ENCODE assay signal across 9 cellular contexts in the genomic region with DNA sequence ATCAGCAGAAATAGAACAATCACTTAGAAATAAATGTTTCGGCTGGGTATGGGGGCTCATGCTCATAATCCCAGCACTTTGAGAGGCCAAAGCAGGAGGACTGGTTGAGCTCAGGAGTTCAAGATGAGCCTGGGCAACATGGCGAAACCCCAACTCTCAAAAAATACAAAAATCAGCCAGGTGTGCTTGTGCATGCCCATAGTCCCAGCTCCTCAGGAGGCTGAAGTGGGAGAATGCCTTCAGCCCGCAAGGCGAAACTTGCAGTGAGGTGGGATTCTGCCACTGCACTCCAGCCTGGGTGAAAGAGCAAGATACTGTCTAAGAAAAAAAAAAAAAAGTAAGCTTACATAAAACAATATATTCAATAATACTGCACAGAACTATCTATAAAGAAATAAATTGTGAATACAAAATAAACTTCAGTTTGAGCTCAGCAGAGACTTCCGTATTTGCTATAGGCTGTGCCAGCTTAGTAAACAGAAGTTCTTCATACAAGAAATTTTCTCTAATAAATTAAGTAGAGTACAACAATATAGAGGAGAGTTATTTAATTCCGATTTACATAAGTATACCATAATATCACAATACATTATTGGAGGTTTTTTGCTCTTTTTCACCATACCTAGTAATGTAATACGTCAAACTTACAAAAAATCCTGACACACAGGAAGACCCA. TPM values are rescaled to one million over a fixed set of nuclear protein-coding genes. Genes with fewer than 3 reads are reported as not detected.
A peak's percentile ranks its signal among the peaks of the same experiment; 100 is the strongest.
DNase-seq lines count a peak whose midpoint lies in the region; ATAC-seq, FAIRE-seq and TF ChIP-seq lines count a peak whose summit lies in the region.
"Had no signal": no experiment of that assay in that cellular context is flagged by ENCODE, and none has a peak within 500 bp of the region (broad histone marks: within the 10 kb centered on the region; RNA-seq: fewer than 3 reads in every experiment).

No MANE protein-coding gene starts in this region.

- no peak overlapping the region for H3K9ac ChIP-seq in parathyroid adenoma

- no peak overlapping the region for H3K4me2 ChIP-seq in parathyroid adenoma (ENCODE audit: low read length)

- H3K27ac ChIP-seq in parathyroid adenoma = no peak overlapping the region

- H3K36me3 ChIP-seq in parathyroid adenoma (ENCODE audit: control insufficient read depth, insufficient read depth, low read length) = no peaks in the 10 kb centered on the region

- H3K9me3 Mint-ChIP-seq in activated naive CD8-positive, alpha-beta T cell treated with anti-CD3 and anti-CD28 coated beads, Interleukin-2, amount 50 U/mL, for 24 hours = peaks cover 3% of the 10 kb centered on the region

- no peak for DNase-seq in activated naive CD8-positive, alpha-beta T cell treated with anti-CD3 and anti-CD28 coated beads, Interleukin-2, amount 50 U/mL, for 24 hours
- DNase-seq in DMS153 (lab: John Stamatoyannopoulos, UW) (no peak), frontal cortex (ENCODE audit: low spot score in 2 of 2) (no peak)
- DNase-seq in stimulated activated CD4-positive, alpha-beta T cell treated with anti-CD3 and anti-CD28 coated beads, Interleukin-4, amount 100 ng/mL, for 24 hours = no peak
- DNase-seq: NCI-H524 treated with DMSO at 0.1 percent for 48 hours had no signal

- H3K36me3 Mint-ChIP-seq in activated naive CD8-positive, alpha-beta T cell treated with anti-CD3 and anti-CD28 coated beads, Interleukin-2, amount 50 U/mL, for 24 hours (ENCODE audit: low read depth) = peaks cover 39% of the 10 kb centered on the region

- H3K9me3 ChIP-seq in parathyroid adenoma (ENCODE audit: control insufficient read depth, low read length) = no peaks in the 10 kb centered on the region

- H3K4me3 Mint-ChIP-seq in activated naive CD8-positive, alpha-beta T cell treated with anti-CD3 and anti-CD28 coated beads, Interleukin-2, amount 50 U/mL, for 24 hours = peak overlapping the region; percentile 77

- H3K79me2 ChIP-seq in parathyroid adenoma = peaks cover 10% of the 10 kb centered on the region

- TF ChIP-seq CTCF in parathyroid adenoma (IDR thresholded peaks at IDR 0.05) = no peak

- H3K27me3 Mint-ChIP-seq in activated naive CD8-positive, alpha-beta T cell treated with anti-CD3 and anti-CD28 coated beads, Interleukin-2, amount 50 U/mL, for 24 hours = no peaks in the 10 kb centered on the region

- ATAC-seq in GM18517 (IDR thresholded peaks at IDR 0.05; ENCODE audit: unreplicated experiment) (peak; percentile 32), HG03097 (IDR thresholded peaks at IDR 0.05; ENCODE audit: low FRiP score, unreplicated experiment) (peak; percentile 24), esophagus mucosa (no peak)
- no peak for ATAC-seq in activated naive CD8-positive, alpha-beta T cell treated with anti-CD3 and anti-CD28 coated beads, Interleukin-2, amount 50 U/mL, for 24 hours

- peaks cover 2% of the 10 kb centered on the region for H3K4me1 ChIP-seq in parathyroid adenoma

- H3K4me1 Mint-ChIP-seq in activated naive CD8-positive, alpha-beta T cell treated with anti-CD3 and anti-CD28 coated beads, Interleukin-2, amount 50 U/mL, for 24 hours = peaks cover 22% of the 10 kb centered on the region

- H3K27me3 ChIP-seq in parathyroid adenoma (ENCODE audit: control insufficient read depth, insufficient read depth, low read length) = no peaks in the 10 kb centered on the region

- H3K27ac Mint-ChIP-seq in activated naive CD8-positive, alpha-beta T cell treated with anti-CD3 and anti-CD28 coated beads, Interleukin-2, amount 50 U/mL, for 24 hours = peak overlapping the region; percentile 96

- no peak for FAIRE-seq in frontal cortex (lab: Jason Lieb, UNC)

- H2AFZ ChIP-seq in parathyroid adenoma = no peak overlapping the region

- H3K4me3 ChIP-seq in parathyroid adenoma (ENCODE audit: low read depth, low read length) = peak overlapping the region; percentile 3

RNA-seq across cellular contexts. Expression of gene SRBD1, which starts 43.6 kb away (rescaled TPM):
- total RNA-seq in esophagus mucosa = 9.2 TPM
- total RNA-seq in frontal cortex = 69.3 TPM

Comparison
In these comparisons a context has a peak if more than half of its experiments do, and no peak if none do; other contexts are left out.
1. ATAC-seq: peak in GM18517 (single experiment) and HG03097 (single experiment); none in activated naive CD8-positive, alpha-beta T cell treated with anti-CD3 and anti-CD28 coated beads, Interleukin-2, amount 50 U/mL, for 24 hours (single experiment) and esophagus mucosa (single experiment).